Comparison of ENCODE assay signal across 12 cellular contexts in genomic region chr7:5670173-5670933, GRCh38.
DNase-seq lines count a peak whose midpoint lies in the region; ATAC-seq, FAIRE-seq and TF ChIP-seq lines count a peak whose summit lies in the region.
"Had no signal": no experiment of that assay in that cellular context is flagged by ENCODE, and none has a peak within 500 bp of the region (broad histone marks: within the 10 kb centered on the region; RNA-seq: fewer than 3 reads in every experiment).

No MANE protein-coding gene starts in this region.

- ATAC-seq in GM19455 (IDR thresholded peaks at IDR 0.05; ENCODE audit: unreplicated experiment) (no peak), GM21390 (IDR thresholded peaks at IDR 0.05; ENCODE audit: unreplicated experiment) (no peak)

- no peaks in the 10 kb centered on the region for H3K9me3 Mint-ChIP-seq in astrocyte (ENCODE audit: unreplicated experiment)

- peak overlapping the region; percentile 32 for H3K27ac ChIP-seq in Karpas-422 (ENCODE audit: low read length)
- H3K27ac ChIP-seq in astrocyte (ENCODE audit: low read depth, low read length) = no peak overlapping the region
- peak overlapping the region; percentile 15 to 73 for H3K27ac ChIP-seq in mucosa of rectum (ENCODE audit: low read depth in 2 of 2, low read length in 2 of 2)
- H3K27ac ChIP-seq: GM23248 had no signal

- H3K4me3 ChIP-seq in Karpas-422 (ENCODE audit: low read length) (no peak overlapping the region), astrocyte (ENCODE audit: insufficient read depth, low read depth, low read length) (no peak overlapping the region), mucosa of rectum (ENCODE audit: low read length in 2 of 2) (no peak overlapping the region)
- H3K4me3 ChIP-seq: GM23248 had no signal

- H3K4me3 Mint-ChIP-seq in astrocyte (ENCODE audit: unreplicated experiment) = no peak overlapping the region

- H3K9ac ChIP-seq in Karpas-422 (ENCODE audit: low read length) (peak overlapping the region; percentile 4), astrocyte (ENCODE audit: low read length) (no peak overlapping the region), mucosa of rectum (ENCODE audit: low read depth in 1 of 2, low read length in 2 of 2) (no peak overlapping the region)
- H3K9ac ChIP-seq: GM23248 had no signal

- H3K4me2 ChIP-seq in Karpas-422 (ENCODE audit: low read depth, low read length, poor library complexity, severe bottlenecking) (peak overlapping the region; percentile 28), astrocyte (ENCODE audit: low read length) (no peak overlapping the region)

- H2AFZ ChIP-seq in Karpas-422 (ENCODE audit: low read length) (no peak overlapping the region), astrocyte (ENCODE audit: low read depth, low read length) (no peak overlapping the region)
- H2AFZ ChIP-seq: GM23248 had no signal

- H3K27me3 Mint-ChIP-seq in astrocyte (ENCODE audit: low read depth, unreplicated experiment) = no peaks in the 10 kb centered on the region

- no peaks in the 10 kb centered on the region for H3K27me3 ChIP-seq in Karpas-422 (ENCODE audit: low read length)
- no peaks in the 10 kb centered on the region for H3K27me3 ChIP-seq in astrocyte (ENCODE audit: insufficient read depth, low read length)
- H3K27me3 ChIP-seq in mucosa of rectum (ENCODE audit: control insufficient read depth in 2 of 2, insufficient read depth in 2 of 2, low read length in 2 of 2) = no peaks in the 10 kb centered on the region

- FAIRE-seq in astrocyte (lab: Jason Lieb, UNC) = no peak

- H3K4me1 ChIP-seq in Karpas-422 (ENCODE audit: low read length) = peaks cover 19% of the 10 kb centered on the region
- H3K4me1 ChIP-seq in astrocyte (ENCODE audit: insufficient read depth, low read length) = no peaks in the 10 kb centered on the region
- peaks cover 5 to 9% of the 10 kb centered on the region in 2 donors for H3K4me1 ChIP-seq in mucosa of rectum (ENCODE audit: control insufficient read depth in 2 of 2, insufficient read depth in 2 of 2, low read length in 2 of 2)

- H3K9me2 ChIP-seq in Karpas-422 (replicated peaks; ENCODE audit: insufficient read depth, low read length) = no peaks in the 10 kb centered on the region

- H3K36me3 Mint-ChIP-seq in astrocyte (ENCODE audit: low read depth, unreplicated experiment) = peaks cover 3% of the 10 kb centered on the region

- H3K36me3 ChIP-seq in Karpas-422 (ENCODE audit: insufficient read depth, low read length) (no peaks in the 10 kb centered on the region), astrocyte (ENCODE audit: insufficient read depth, low read length) (peaks cover 8% of the 10 kb centered on the region), mucosa of rectum (ENCODE audit: control insufficient read depth in 2 of 2, insufficient read depth in 2 of 2, low read length in 2 of 2) (peaks cover 4 to 6% of the 10 kb centered on the region in 2 donors)

- no peaks in the 10 kb centered on the region for H3K9me3 ChIP-seq in Karpas-422 (ENCODE audit: low read length)
- H3K9me3 ChIP-seq in astrocyte (ENCODE audit: insufficient read depth, low read depth, low read length) = no peaks in the 10 kb centered on the region
- no peaks in the 10 kb centered on the region for H3K9me3 ChIP-seq in mucosa of rectum (ENCODE audit: control insufficient read depth in 2 of 2, low read length in 2 of 2)

- H4K20me1 ChIP-seq in Karpas-422 (ENCODE audit: insufficient read depth, low read depth, low read length) = no peaks in the 10 kb centered on the region
- H4K20me1 ChIP-seq in astrocyte (ENCODE audit: insufficient read depth, low read length) = peaks cover 56% of the 10 kb centered on the region

- no peak for TF ChIP-seq CTCF in astrocyte (IDR thresholded peaks at IDR 0.05; ENCODE audit: insufficient read depth, low read depth, low read length)

- H3K4me1 Mint-ChIP-seq in astrocyte (ENCODE audit: low read depth, unreplicated experiment) = peaks cover 11% of the 10 kb centered on the region

- H3K27ac Mint-ChIP-seq in astrocyte (ENCODE audit: unreplicated experiment) = peak overlapping the region; percentile 60

- DNase-seq in AML-193 (lab: John Stamatoyannopoulos, UW) (peak; percentile 84), Karpas-422 (peak; percentile 68), astrocyte (ENCODE audit: low read depth) (no peak), epidermal melanocyte (ENCODE audit: insufficient read length, low spot score) (no peak), A172 (ENCODE audit: low spot score) (no peak)
- DNase-seq: activated gamma-delta T cell, GM23248, mesendoderm, NCI-H2029 treated with DMSO at 0.1 percent for 48 hours had no signal

- peaks cover 6% of the 10 kb centered on the region; the same call in 1 of the 2 replicates for H3K79me2 ChIP-seq in Karpas-422 (ENCODE audit: low read length)
- peaks cover 16% of the 10 kb centered on the region for H3K79me2 ChIP-seq in astrocyte (ENCODE audit: insufficient read depth, low read length)

Comparison
In these comparisons a context has a peak if more than half of its experiments do, and no peak if none do; other contexts are left out.
1. DNase-seq: peak in AML-193 (2 of 2) and Karpas-422 (single experiment); none in astrocyte (single experiment), epidermal melanocyte (single experiment) and A172 (single experiment).